9 cellular contexts compared by ENCODE assay signal in the genomic region with DNA sequence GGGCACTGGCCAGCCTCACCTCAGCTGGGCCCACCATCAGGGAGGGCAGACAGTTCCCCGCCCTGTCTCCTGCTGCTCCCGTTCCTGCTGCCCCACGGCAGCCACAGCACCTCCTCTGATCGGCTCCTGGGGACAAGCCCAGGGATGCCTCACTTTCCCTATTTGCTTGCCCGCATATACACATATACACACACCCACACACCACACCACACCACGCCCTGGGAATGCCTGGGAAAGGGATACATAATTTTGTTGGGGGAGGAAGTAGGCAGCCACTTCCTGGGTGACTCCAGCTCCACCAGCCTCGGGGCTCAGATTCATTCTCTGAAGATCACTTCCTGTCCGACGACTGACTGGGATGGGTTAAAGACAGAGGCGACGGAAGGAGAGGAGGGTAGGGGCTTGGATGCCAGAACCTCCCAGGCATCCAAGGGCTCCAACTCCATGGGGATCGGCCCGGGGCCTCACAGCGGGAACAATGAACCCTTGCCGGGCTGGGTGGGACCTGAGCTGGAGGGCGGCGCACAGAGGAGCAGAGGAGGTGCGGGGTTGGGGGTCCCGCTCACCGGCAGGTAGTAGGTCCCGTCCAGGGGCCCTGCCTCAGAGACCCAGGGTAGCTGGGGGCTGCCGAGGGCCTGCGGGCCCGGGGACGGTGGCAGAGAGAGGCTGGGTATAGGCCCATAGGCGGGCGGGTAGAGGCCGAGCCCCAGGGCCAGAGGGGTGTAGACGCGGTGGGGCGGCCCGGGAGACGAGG. TPM values are rescaled to one million over a fixed set of nuclear protein-coding genes. Genes with fewer than 3 reads are reported as not detected.
A peak's percentile ranks its signal among the peaks of the same experiment; 100 is the strongest.
DNase-seq lines count a peak whose midpoint lies in the region; ATAC-seq and TF ChIP-seq lines count a peak whose summit lies in the region.
"Had no signal": no experiment of that assay in that cellular context is flagged by ENCODE, and none has a peak within 500 bp of the region (broad histone marks: within the 10 kb centered on the region; RNA-seq: fewer than 3 reads in every experiment).

No MANE protein-coding gene starts in this region.

- H3K27me3 Mint-ChIP-seq in activated naive CD8-positive, alpha-beta T cell treated with anti-CD3 and anti-CD28 coated beads, Interleukin-2, amount 50 U/mL, for 24 hours = no peaks in the 10 kb centered on the region

- H3K9ac ChIP-seq in neural cell (ENCODE audit: low read length) = no peak overlapping the region

- H2AFZ ChIP-seq in neural cell (ENCODE audit: low read depth, low read length) = no peak overlapping the region

- peaks cover 54% of the 10 kb centered on the region for H3K4me1 Mint-ChIP-seq in activated naive CD8-positive, alpha-beta T cell treated with anti-CD3 and anti-CD28 coated beads, Interleukin-2, amount 50 U/mL, for 24 hours

- H3K4me3 ChIP-seq in neural cell (ENCODE audit: low read length) (no peak overlapping the region), dorsolateral prefrontal cortex (peak overlapping the region in 11 of 59 donors; percentile 51 to 68 (median 62))

- no peak overlapping the region for H3K27ac ChIP-seq in neural cell (ENCODE audit: low read length)
- no peak overlapping the region for H3K27ac ChIP-seq in dorsolateral prefrontal cortex

- H4K20me1 ChIP-seq in neural cell (ENCODE audit: insufficient read depth) = no peaks in the 10 kb centered on the region

- H3K27me3 ChIP-seq in neural cell (ENCODE audit: insufficient read depth, low read depth, low read length) (peaks cover 50% of the 10 kb centered on the region), dorsolateral prefrontal cortex (peaks cover 0 to 35% (median 18%) of the 10 kb centered on the region in 45 donors)

- H3K36me3 Mint-ChIP-seq in activated naive CD8-positive, alpha-beta T cell treated with anti-CD3 and anti-CD28 coated beads, Interleukin-2, amount 50 U/mL, for 24 hours (ENCODE audit: low read depth) = peaks cover 5% of the 10 kb centered on the region

- H3K27ac Mint-ChIP-seq in activated naive CD8-positive, alpha-beta T cell treated with anti-CD3 and anti-CD28 coated beads, Interleukin-2, amount 50 U/mL, for 24 hours = peak overlapping the region; percentile 95

- DNase-seq in DMS153 (lab: John Stamatoyannopoulos, UW) (peak; percentile 16), putamen (ENCODE audit: low spot score) (no peak), DMS79 treated with DMSO at 0.1 percent for 48 hours (lab: John Stamatoyannopoulos, UW) (no peak), dorsolateral prefrontal cortex (no peak)
- no peak for DNase-seq in activated naive CD8-positive, alpha-beta T cell treated with anti-CD3 and anti-CD28 coated beads, Interleukin-2, amount 50 U/mL, for 24 hours

- TF ChIP-seq CTCF in neural cell (IDR thresholded peaks at IDR 0.05; ENCODE audit: poor library complexity, severe bottlenecking) = no peak
- TF ChIP-seq CTCF in dorsolateral prefrontal cortex (IDR thresholded peaks at IDR 0.05 in 54 of 56, conservative IDR thresholded peaks at IDR 0.05 in 2 of 56; ENCODE audit: low read depth in 1 of 56, partially characterized antibody in 56 of 56) = no peak

- intact Hi-C loops in dorsolateral prefrontal cortex (cut with DNase I) = no loop called here

- H3K36me3 ChIP-seq in neural cell (ENCODE audit: insufficient read depth, low read length) = no peaks in the 10 kb centered on the region

- no peaks in the 10 kb centered on the region for H3K9me2 ChIP-seq in neural cell (ENCODE audit: insufficient read depth, low read length)

- no peaks in the 10 kb centered on the region for H3K9me3 Mint-ChIP-seq in activated naive CD8-positive, alpha-beta T cell treated with anti-CD3 and anti-CD28 coated beads, Interleukin-2, amount 50 U/mL, for 24 hours

- TF ChIP-seq RAD21 in neural cell (conservative IDR thresholded peaks at IDR 0.05) = no peak

- peak overlapping the region; percentile 92 for H3K4me3 Mint-ChIP-seq in activated naive CD8-positive, alpha-beta T cell treated with anti-CD3 and anti-CD28 coated beads, Interleukin-2, amount 50 U/mL, for 24 hours

- TF ChIP-seq EP300 in neural cell (conservative IDR thresholded peaks at IDR 0.05; ENCODE audit: poor library complexity, severe bottlenecking) = no peak

- no peaks in the 10 kb centered on the region for H3K9me3 ChIP-seq in neural cell (ENCODE audit: low read length)

- ATAC-seq in HG03064 (IDR thresholded peaks at IDR 0.05; ENCODE audit: low read depth, unreplicated experiment) (peak; percentile 2), GM18517 (IDR thresholded peaks at IDR 0.05; ENCODE audit: unreplicated experiment) (no peak)
- ATAC-seq in activated naive CD8-positive, alpha-beta T cell treated with anti-CD3 and anti-CD28 coated beads, Interleukin-2, amount 50 U/mL, for 24 hours = peak; percentile 1

- no peaks in the 10 kb centered on the region for H3K79me2 ChIP-seq in neural cell (replicated peaks; ENCODE audit: insufficient read depth, low read length)

- no peak overlapping the region for H3K4me2 ChIP-seq in neural cell (ENCODE audit: low read length)

- no peaks in the 10 kb centered on the region for H3F3A ChIP-seq in neural cell (ENCODE audit: insufficient read depth, low read length, poor library complexity, severe bottlenecking)

TF ChIP-seq in neural cell, 6 proteins besides CTCF, POLR2A, EP300 and RAD21:
- TF ChIP-seq, protein P1, sequence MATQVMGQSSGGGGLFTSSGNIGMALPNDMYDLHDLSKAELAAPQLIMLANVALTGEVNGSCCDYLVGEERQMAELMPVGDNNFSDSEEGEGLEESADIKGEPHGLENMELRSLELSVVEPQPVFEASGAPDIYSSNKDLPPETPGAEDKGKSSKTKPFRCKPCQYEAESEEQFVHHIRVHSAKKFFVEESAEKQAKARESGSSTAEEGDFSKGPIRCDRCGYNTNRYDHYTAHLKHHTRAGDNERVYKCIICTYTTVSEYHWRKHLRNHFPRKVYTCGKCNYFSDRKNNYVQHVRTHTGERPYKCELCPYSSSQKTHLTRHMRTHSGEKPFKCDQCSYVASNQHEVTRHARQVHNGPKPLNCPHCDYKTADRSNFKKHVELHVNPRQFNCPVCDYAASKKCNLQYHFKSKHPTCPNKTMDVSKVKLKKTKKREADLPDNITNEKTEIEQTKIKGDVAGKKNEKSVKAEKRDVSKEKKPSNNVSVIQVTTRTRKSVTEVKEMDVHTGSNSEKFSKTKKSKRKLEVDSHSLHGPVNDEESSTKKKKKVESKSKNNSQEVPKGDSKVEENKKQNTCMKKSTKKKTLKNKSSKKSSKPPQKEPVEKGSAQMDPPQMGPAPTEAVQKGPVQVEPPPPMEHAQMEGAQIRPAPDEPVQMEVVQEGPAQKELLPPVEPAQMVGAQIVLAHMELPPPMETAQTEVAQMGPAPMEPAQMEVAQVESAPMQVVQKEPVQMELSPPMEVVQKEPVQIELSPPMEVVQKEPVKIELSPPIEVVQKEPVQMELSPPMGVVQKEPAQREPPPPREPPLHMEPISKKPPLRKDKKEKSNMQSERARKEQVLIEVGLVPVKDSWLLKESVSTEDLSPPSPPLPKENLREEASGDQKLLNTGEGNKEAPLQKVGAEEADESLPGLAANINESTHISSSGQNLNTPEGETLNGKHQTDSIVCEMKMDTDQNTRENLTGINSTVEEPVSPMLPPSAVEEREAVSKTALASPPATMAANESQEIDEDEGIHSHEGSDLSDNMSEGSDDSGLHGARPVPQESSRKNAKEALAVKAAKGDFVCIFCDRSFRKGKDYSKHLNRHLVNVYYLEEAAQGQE (IDR thresholded peaks at IDR 0.05; ENCODE audit: borderline replicate concordance) = no peak
- TF ChIP-seq EZH2 (IDR thresholded peaks at IDR 0.05; ENCODE audit: borderline replicate concordance, insufficient read depth, low read length, poor library complexity, severe bottlenecking) = peak; percentile 54

RNA-seq across cellular contexts. Expression of a gene that starts 2.0 kb away (rescaled TPM):
- not detected in 2 replicates for polyA plus RNA-seq in neural cell
- polyA minus RNA-seq in neural cell = 0.24 and 0.58 TPM in 2 replicates
- 1 to 10 TPM in 8 of 120 experiments, under 1 TPM in 37, not detected in 75; 0.25 to 3.6 (median 0.63) TPM for total RNA-seq in dorsolateral prefrontal cortex
- total RNA-seq: LHCN-M2 had no signal

RNA-seq across cellular contexts. Expression of a gene that starts 3.2 kb away (rescaled TPM):
- polyA plus RNA-seq in neural cell = 0.74 and 1.2 TPM in 2 replicates
- polyA minus RNA-seq in neural cell = 1.2 and 1.3 TPM in 2 replicates
- 10 to 100 TPM in 1 of 120 experiments, 1 to 10 TPM in 119; 2.1 to 10.7 (median 3.4) TPM for total RNA-seq in dorsolateral prefrontal cortex

RNA-seq across cellular contexts. Expression of a gene that starts 8.7 kb away (rescaled TPM):
- polyA plus RNA-seq in neural cell = not detected in 2 replicates
- not detected in 2 replicates for polyA minus RNA-seq in neural cell
- 1 to 10 TPM in 2 of 120 experiments, under 1 TPM in 1, not detected in 117; 0.19 to 1.4 (median 1.2) TPM for total RNA-seq in dorsolateral prefrontal cortex
- total RNA-seq: LHCN-M2 had no signal

RNA-seq across cellular contexts. Expression of a gene that starts 12.1 kb away (rescaled TPM):
- polyA plus RNA-seq in neural cell = 2.3 and 6.7 TPM in 2 replicates
- 4.4 and 11.2 TPM in 2 replicates for polyA minus RNA-seq in neural cell
- total RNA-seq in dorsolateral prefrontal cortex = 10 to 100 TPM in 6 of 120 experiments, 1 to 10 TPM in 114; 2.5 to 12.3 (median 6.3) TPM

RNA-seq across cellular contexts. Expression of a gene that starts 47.6 kb away (rescaled TPM):
- 40.2 and 44.4 TPM in 2 replicates for polyA plus RNA-seq in neural cell
- polyA minus RNA-seq in neural cell = 72.6 and 90.3 TPM in 2 replicates
- total RNA-seq in dorsolateral prefrontal cortex = 10 to 100 TPM; 26.6 to 69.5 (median 49.7) TPM
